11 cellular contexts compared by ENCODE assay signal in genomic region chr19:16095071-16095571, GRCh38. TPM values are rescaled to one million over a fixed set of nuclear protein-coding genes. Genes with fewer than 3 reads are reported as not detected.
DNase-seq lines count a peak whose midpoint lies in the region; ATAC-seq and TF ChIP-seq lines count a peak whose summit lies in the region.
"Had no signal": no experiment of that assay in that cellular context is flagged by ENCODE, and none has a peak within 500 bp of the region (broad histone marks: within the 10 kb centered on the region; RNA-seq: fewer than 3 reads in every experiment).

No MANE protein-coding gene starts in this region.

- H3K4me1 Mint-ChIP-seq in naive thymus-derived CD4-positive, alpha-beta T cell: peaks cover 14 to 48% (median 42%) of the 10 kb centered on the region in 7 donors
- H3K4me1 Mint-ChIP-seq: brain had no signal

- H3K36me3 Mint-ChIP-seq in naive thymus-derived CD4-positive, alpha-beta T cell: peaks cover 21 to 58% (median 32%) of the 10 kb centered on the region in 5 donors

- H3K36me3 ChIP-seq in cardiac muscle cell: peaks cover 68% of the 10 kb centered on the region
- no peaks in the 10 kb centered on the region for H3K36me3 ChIP-seq in breast epithelium
- peaks cover 24 to 85% (median 28%) of the 10 kb centered on the region in 3 experiments for H3K36me3 ChIP-seq in naive thymus-derived CD4-positive, alpha-beta T cell (ENCODE audit: control insufficient read depth in 2 of 3, insufficient read depth in 3 of 3, low read length in 3 of 3)
- H3K36me3 ChIP-seq: ovary had no signal

- no peak overlapping the region for H3K4me3 ChIP-seq in cardiac muscle cell
- H3K4me3 ChIP-seq in breast epithelium: no peak overlapping the region
- H3K4me3 ChIP-seq in naive thymus-derived CD4-positive, alpha-beta T cell (ENCODE audit: low read length): no peak overlapping the region
- H3K4me3 ChIP-seq: ovary had no signal

- H3K27me3 ChIP-seq in cardiac muscle cell (no peaks in the 10 kb centered on the region), breast epithelium (no peaks in the 10 kb centered on the region)
- no peaks in the 10 kb centered on the region for H3K27me3 ChIP-seq in naive thymus-derived CD4-positive, alpha-beta T cell (ENCODE audit: control insufficient read depth in 2 of 2, insufficient read depth in 2 of 2, low read length in 2 of 2)
- H3K27me3 ChIP-seq: ovary had no signal

- DNase-seq in cardiac muscle cell (ENCODE audit: low read depth in 1 of 2, low spot score in 1 of 2) (no peak), cardiac septum (ENCODE audit: low spot score) (no peak), breast epithelium (ENCODE audit: low spot score in 2 of 2) (no peak), NCI-H510A (lab: John Stamatoyannopoulos, UW) (no peak), RPMI8226 (no peak), foreskin melanocyte (no peak)
- peak in 6 of 9 donors; percentile 24 to 45 (median 32) for DNase-seq in naive thymus-derived CD4-positive, alpha-beta T cell
- DNase-seq: NCI-H446 had no signal

- H3K27me3 Mint-ChIP-seq in naive thymus-derived CD4-positive, alpha-beta T cell: no peaks in the 10 kb centered on the region

- no peak for TF ChIP-seq CTCF in cardiac muscle cell (IDR thresholded peaks at IDR 0.05; ENCODE audit: low read depth, low read length)
- TF ChIP-seq CTCF in breast epithelium (IDR thresholded peaks at IDR 0.05): no peak

- no peaks in the 10 kb centered on the region for H3K9me3 ChIP-seq in cardiac muscle cell (ENCODE audit: low read depth)
- no peaks in the 10 kb centered on the region for H3K9me3 ChIP-seq in breast epithelium
- H3K9me3 ChIP-seq in naive thymus-derived CD4-positive, alpha-beta T cell (ENCODE audit: control insufficient read depth in 2 of 3, low read length in 3 of 3): no peaks in the 10 kb centered on the region
- H3K9me3 ChIP-seq: ovary had no signal

- peak overlapping the region; percentile 72 to 94 (median 88) for H3K27ac Mint-ChIP-seq in naive thymus-derived CD4-positive, alpha-beta T cell

- H3K4me1 ChIP-seq in cardiac muscle cell (ENCODE audit: low read depth) (no peaks in the 10 kb centered on the region), breast epithelium (no peaks in the 10 kb centered on the region)
- peaks cover 0 to 20% of the 10 kb centered on the region in 2 donors for H3K4me1 ChIP-seq in naive thymus-derived CD4-positive, alpha-beta T cell (ENCODE audit: control insufficient read depth in 2 of 2, insufficient read depth in 2 of 2, low read length in 2 of 2)

- ATAC-seq in naive thymus-derived CD4-positive, alpha-beta T cell: peak; percentile 71
- no peak for ATAC-seq in HG03108 (IDR thresholded peaks at IDR 0.05; ENCODE audit: unreplicated experiment)

- intact Hi-C loops in cardiac septum (cut with DNase I): no loop called here
- intact Hi-C loops in breast epithelium (cut with DNase I; ENCODE audit: low total_unique reads): no loop called here
- intact Hi-C loops in naive thymus-derived CD4-positive, alpha-beta T cell (cut with micrococcal nuclease): no loop called here

- CTCF ChIA-PET in naive thymus-derived CD4-positive, alpha-beta T cell (lab: Charles Lee): interaction anchor here (0.7 to 1.7 kb wide), 8 partner anchors 8 to 55 kb away, joined by 3 to 9 read pairs (median 4); partner anchors contain the start of gene TPM4

- H3K4me3 Mint-ChIP-seq in naive thymus-derived CD4-positive, alpha-beta T cell: peak overlapping the region; percentile 34 to 70 (median 62)
- H3K4me3 Mint-ChIP-seq: brain had no signal

- no peaks in the 10 kb centered on the region for H3K9me3 Mint-ChIP-seq in naive thymus-derived CD4-positive, alpha-beta T cell
- H3K9me3 Mint-ChIP-seq: brain had no signal

- H3K27ac ChIP-seq in cardiac muscle cell (peak overlapping the region; percentile 66), breast epithelium (peak overlapping the region; percentile 58 to 85)
- peak overlapping the region; percentile 56 for H3K27ac ChIP-seq in naive thymus-derived CD4-positive, alpha-beta T cell (ENCODE audit: low read depth, low read length)
- H3K27ac ChIP-seq: ovary had no signal

- POLR2A ChIA-PET in naive thymus-derived CD4-positive, alpha-beta T cell (lab: Charles Lee): interaction anchor here (0.6 to 2.9 kb wide), 11 partner anchors 9 to 272 kb away, joined by 3 to 11 read pairs (median 4); partner anchors contain the start of gene HSH2D

- TF ChIP-seq POLR2A in breast epithelium (IDR thresholded peaks at IDR 0.05): no peak

RNA-seq across cellular contexts. Expression of gene RAB8A, which starts 16.6 kb away (rescaled TPM):
- total RNA-seq in cardiac muscle cell (38.2 and 52.0 TPM in 2 replicates), cardiac septum (17.8 TPM), breast epithelium (10 to 100 TPM; 34.7 to 40.6 (median 38.8) TPM)
- 87.3 and 93.8 TPM in 2 replicates for polyA plus RNA-seq in cardiac muscle cell
- total RNA-seq in naive thymus-derived CD4-positive, alpha-beta T cell: 100 to 1,000 TPM in 2 of 5 experiments, 10 to 100 TPM in 3; 64.4 to 154 (median 74.5) TPM
- 10 to 100 TPM; 61.8 to 82.2 TPM for polyA plus RNA-seq in naive thymus-derived CD4-positive, alpha-beta T cell

RNA-seq across cellular contexts. Expression of gene TPM4, which starts 18.8 kb away (rescaled TPM):
- total RNA-seq in cardiac muscle cell (184 and 268 TPM in 2 replicates), cardiac septum (95.4 TPM), breast epithelium (100 to 1,000 TPM; 257 to 652 (median 430) TPM)
- 118 and 120 TPM in 2 replicates for polyA plus RNA-seq in cardiac muscle cell
- total RNA-seq in naive thymus-derived CD4-positive, alpha-beta T cell: 100 to 1,000 TPM in 3 of 5 experiments, 10 to 100 TPM in 2; 65.8 to 435 (median 126) TPM
- 10 to 100 TPM; 28.2 to 43.5 TPM for polyA plus RNA-seq in naive thymus-derived CD4-positive, alpha-beta T cell

RNA-seq across cellular contexts. Expression of gene HSH2D, which starts 48.4 kb away (rescaled TPM):
- total RNA-seq in cardiac muscle cell (not detected in 2 replicates), cardiac septum (0.32 TPM), breast epithelium (1 to 10 TPM in 2 of 3 donors, under 1 TPM in 1; 0.16 to 5.7 (median 5.6) TPM)
- polyA plus RNA-seq in cardiac muscle cell: 0.12 TPM in 1 of 2 replicates, not detected in the other
- 10 to 100 TPM; 20.0 to 60.0 (median 46.4) TPM for total RNA-seq in naive thymus-derived CD4-positive, alpha-beta T cell
- polyA plus RNA-seq in naive thymus-derived CD4-positive, alpha-beta T cell: 10 to 100 TPM in 1 of 2 donors, 1 to 10 TPM in 1; 7.2 to 17.8 TPM

Comparison
In these comparisons a context has a peak if more than half of its experiments do, and no peak if none do; other contexts are left out.
1. DNase-seq: peak in naive thymus-derived CD4-positive, alpha-beta T cell (6 of 9); none in cardiac muscle cell (0 of 2), cardiac septum (single experiment), breast epithelium (0 of 2), NCI-H510A (single experiment), RPMI8226 (single experiment) and foreskin melanocyte (single experiment).
2. Peak in every context shown above with its lines, with median percentiles within 50 percentile points of each other: H3K27ac ChIP-seq.